Comparison of ENCODE assay signal across 12 cellular contexts in genomic region chr1:67135354-67135753, GRCh38. TPM values are rescaled to one million over a fixed set of nuclear protein-coding genes. Genes with fewer than 3 reads are reported as not detected.
A peak's percentile ranks its signal among the peaks of the same experiment; 100 is the strongest.
DNase-seq lines count a peak whose midpoint lies in the region; ATAC-seq, FAIRE-seq and TF ChIP-seq lines count a peak whose summit lies in the region.
"Had no signal": no experiment of that assay in that cellular context is flagged by ENCODE, and none has a peak within 500 bp of the region (broad histone marks: within the 10 kb centered on the region; RNA-seq: fewer than 3 reads in every experiment).

No MANE protein-coding gene starts in this region.

- BruUV-seq in endothelial cell of umbilical vein (replicated peaks; lab: Mats Ljungman, UMichigan) = no TSS peak

- H2AFZ ChIP-seq in endothelial cell of umbilical vein (ENCODE audit: low read depth, low read length) = no peak overlapping the region

- no peaks in the 10 kb centered on the region for H3K79me2 ChIP-seq in endothelial cell of umbilical vein (ENCODE audit: control insufficient read depth, insufficient read depth, low read length)

- H3K4me3 ChIP-seq in endothelial cell of umbilical vein (replicated peaks in 1 of 3; ENCODE audit: insufficient read depth in 1 of 3, low read depth in 1 of 3, low read length in 3 of 3) (no peak overlapping the region), colonic mucosa (no peak overlapping the region)

- peak overlapping the region; percentile 91 for H3K4me2 ChIP-seq in endothelial cell of umbilical vein (ENCODE audit: insufficient read depth, low read length)

- no peaks in the 10 kb centered on the region for H3K36me3 Mint-ChIP-seq in naive thymus-derived CD8-positive, alpha-beta T cell

- peaks cover 6% of the 10 kb centered on the region for H3K4me1 ChIP-seq in endothelial cell of umbilical vein (ENCODE audit: control insufficient read depth, extremely low read depth, insufficient read depth, low read length)
- H3K4me1 ChIP-seq in colonic mucosa = no peaks in the 10 kb centered on the region

- H4K20me1 ChIP-seq in endothelial cell of umbilical vein (replicated peaks; ENCODE audit: control insufficient read depth, extremely low read depth, insufficient read depth, low read length) = no peaks in the 10 kb centered on the region

- H3K27ac Mint-ChIP-seq in naive thymus-derived CD8-positive, alpha-beta T cell = peak overlapping the region in 2 of 10 donors; percentile 46 to 60
- H3K27ac Mint-ChIP-seq: activated T-helper 17 cell treated with anti-CD3 and anti-CD28 coated beads, Interleukin-2, amount 50 U/mL, for 72 hours had no signal

- no peak for ATAC-seq in naive thymus-derived CD8-positive, alpha-beta T cell
- ATAC-seq in HG02759 (IDR thresholded peaks at IDR 0.05; ENCODE audit: unreplicated experiment) = no peak
- ATAC-seq: activated CD4-positive, CD25-positive, alpha-beta regulatory T cell treated with anti-CD3 and anti-CD28 coated beads, Interleukin-2, amount 50 U/mL, for 24 hours; activated T-helper 17 cell treated with anti-CD3 and anti-CD28 coated beads, Interleukin-2, amount 50 U/mL, for 72 hours had no signal

- H3K4me3 Mint-ChIP-seq in naive thymus-derived CD8-positive, alpha-beta T cell = peak overlapping the region in 7 of 10 donors; percentile 78 to 93 (median 84)

- FAIRE-seq in endothelial cell of umbilical vein (lab: Jason Lieb, UNC) = no peak

- H3K9ac ChIP-seq in endothelial cell of umbilical vein (replicated peaks; ENCODE audit: extremely low read depth, insufficient read depth, low read length) = no peak overlapping the region
- H3K9ac ChIP-seq in colonic mucosa (ENCODE audit: low read depth in 2 of 2, low read length in 2 of 2) = no peak overlapping the region

- TF ChIP-seq CTCF in endothelial cell of umbilical vein (IDR thresholded peaks at IDR 0.05; ENCODE audit: extremely low read depth in 1 of 2, insufficient read depth in 1 of 2, low read depth in 1 of 2, low read length in 2 of 2) (no peak), colonic mucosa (IDR thresholded peaks at IDR 0.05) (no peak)

- CTCF ChIA-PET in endothelial cell of umbilical vein (lab: Charles Lee) = interaction anchor here (1.0 to 2.7 kb wide), 3 partner anchors 9 to 30 kb away, joined by 3 to 12 read pairs (median 3); no protein-coding TSS in a partner anchor

- POLR2A ChIA-PET in endothelial cell of umbilical vein (lab: Charles Lee) = interaction anchor here (0.7 kb wide), 1 partner anchor 434 kb away, joined by 8 read pairs; no protein-coding TSS in a partner anchor
- POLR2A ChIA-PET in naive thymus-derived CD8-positive, alpha-beta T cell (lab: Charles Lee) = interaction anchor here (0.7 to 2.6 kb wide), 3 partner anchors 36 to 294 kb away, joined by 3 to 8 read pairs (median 3); partner anchors contain the start of gene SLC35D1

- intact Hi-C loops in endothelial cell of umbilical vein (cut with micrococcal nuclease) = no loop called here
- intact Hi-C loops in colonic mucosa (cut with DNase I) = no loop called here

- no peaks in the 10 kb centered on the region for H3K9me3 Mint-ChIP-seq in naive thymus-derived CD8-positive, alpha-beta T cell
- H3K9me3 Mint-ChIP-seq: activated T-helper 17 cell treated with anti-CD3 and anti-CD28 coated beads, Interleukin-2, amount 50 U/mL, for 72 hours; naive thymus-derived CD4-positive, alpha-beta T cell had no signal

- H3K4me1 Mint-ChIP-seq in naive thymus-derived CD8-positive, alpha-beta T cell = peaks cover 5 to 12% (median 9%) of the 10 kb centered on the region in 4 donors

- H3K27me3 ChIP-seq in endothelial cell of umbilical vein (ENCODE audit: control insufficient read depth in 2 of 2, insufficient read depth in 2 of 2, low read length in 2 of 2) (peaks cover 0 to 6% of the 10 kb centered on the region in 2 experiments), colonic mucosa (no peaks in the 10 kb centered on the region)

- H3K36me3 ChIP-seq in endothelial cell of umbilical vein (ENCODE audit: control insufficient read depth in 2 of 2, extremely low read depth in 1 of 2, insufficient read depth in 2 of 2, low read length in 2 of 2) = no peaks in the 10 kb centered on the region
- H3K36me3 ChIP-seq in colonic mucosa = no peaks in the 10 kb centered on the region

- no peak for TF ChIP-seq POLR2A in endothelial cell of umbilical vein (IDR thresholded peaks at IDR 0.05; ENCODE audit: low read depth, low read length)

- H3K27ac ChIP-seq in endothelial cell of umbilical vein (ENCODE audit: insufficient read depth, low read depth, low read length) (no peak overlapping the region), colonic mucosa (no peak overlapping the region)

- H3K9me3 ChIP-seq in endothelial cell of umbilical vein (replicated peaks; ENCODE audit: control insufficient read depth, insufficient read depth, low read length) (no peaks in the 10 kb centered on the region), colonic mucosa (no peaks in the 10 kb centered on the region)

- no peaks in the 10 kb centered on the region for H3K9me1 ChIP-seq in endothelial cell of umbilical vein (replicated peaks; ENCODE audit: control insufficient read depth, extremely low read depth, insufficient read depth, low read length)

- H3K27me3 Mint-ChIP-seq in naive thymus-derived CD8-positive, alpha-beta T cell = peaks cover 0 to 9% (median 3%) of the 10 kb centered on the region in 5 donors

- DNase-seq in EH (ENCODE audit: low read depth) (peak; percentile 81), MV-4-11 (lab: John Stamatoyannopoulos, UW) (peak; percentile 71), endothelial cell of umbilical vein (ENCODE audit: low read depth, low spot score) (no peak), NCI-H748 (lab: John Stamatoyannopoulos, UW; ENCODE audit: unreplicated experiment) (no peak), glomerular visceral epithelial cell (ENCODE audit: extremely low spot score) (no peak), colonic mucosa (no peak)
- no peak for DNase-seq in naive thymus-derived CD8-positive, alpha-beta T cell
- DNase-seq: SHP77 had no signal

- dilution Hi-C loops in endothelial cell of umbilical vein (cut with MboI; ENCODE audit: extremely low pct_ligation_motif_present, low sequenced_read_pairs) = no loop called here

TF ChIP-seq in endothelial cell of umbilical vein, 7 proteins besides CTCF, POLR2A, EP300 and RAD21:
- no peak for TF ChIP-seq JUN (IDR thresholded peaks at IDR 0.05; ENCODE audit: borderline replicate concordance, insufficient read depth, insufficient read length, low read depth)
- TF ChIP-seq MAX (IDR thresholded peaks at IDR 0.05; ENCODE audit: insufficient read depth, insufficient read length) = no peak
- no peak for TF ChIP-seq POLR2AphosphoS5 (IDR thresholded peaks at IDR 0.05; ENCODE audit: insufficient read depth, low read depth, low read length)

RNA-seq across cellular contexts. Expression of gene C1orf141, which starts 0.6 kb away (rescaled TPM):
- not detected in 2 replicates for total RNA-seq in endothelial cell of umbilical vein
- polyA plus RNA-seq in endothelial cell of umbilical vein = not detected in 2 replicates
- not detected in 2 replicates for polyA plus RNA-seq in endothelial cell of umbilical vein (2011; cell fraction: cytosol; rRNA removed)
- not detected in 2 replicates for polyA plus RNA-seq in endothelial cell of umbilical vein (2011; cell fraction: nucleus; rRNA removed)
- polyA plus RNA-seq in endothelial cell of umbilical vein (2012) = not detected in 2 replicates
- not detected in 2 replicates for polyA minus RNA-seq in endothelial cell of umbilical vein
- not detected for polyA minus RNA-seq in endothelial cell of umbilical vein (2011; cell fraction: cytosol; rRNA and poly(A)+ RNA removed)
- polyA minus RNA-seq in endothelial cell of umbilical vein (2011; cell fraction: nucleus; rRNA and poly(A)+ RNA removed) = not detected in 2 replicates
- not detected for total RNA-seq in naive thymus-derived CD8-positive, alpha-beta T cell
- polyA plus RNA-seq in naive thymus-derived CD8-positive, alpha-beta T cell = not detected
- not detected for total RNA-seq in colonic mucosa
- total RNA-seq: naive thymus-derived CD4-positive, alpha-beta T cell had no signal
- polyA plus RNA-seq: naive thymus-derived CD4-positive, alpha-beta T cell had no signal

RNA-seq across cellular contexts. Expression of gene IL23R, which starts 30.9 kb away (rescaled TPM):
- total RNA-seq in endothelial cell of umbilical vein (not detected in 2 replicates), colonic mucosa (1 to 10 TPM; 1.2 to 1.3 TPM)
- polyA plus RNA-seq in endothelial cell of umbilical vein = not detected in 2 replicates
- not detected in 2 replicates for polyA plus RNA-seq in endothelial cell of umbilical vein (2011; cell fraction: cytosol; rRNA removed)
- polyA plus RNA-seq in endothelial cell of umbilical vein (2011; cell fraction: nucleus; rRNA removed) = not detected in 2 replicates
- polyA plus RNA-seq in endothelial cell of umbilical vein (2012) = not detected in 2 replicates
- polyA minus RNA-seq in endothelial cell of umbilical vein = not detected in 2 replicates
- polyA minus RNA-seq in endothelial cell of umbilical vein (2011; cell fraction: cytosol; rRNA and poly(A)+ RNA removed) = not detected
- polyA minus RNA-seq in endothelial cell of umbilical vein (2011; cell fraction: nucleus; rRNA and poly(A)+ RNA removed) = not detected in 2 replicates
- total RNA-seq in naive thymus-derived CD8-positive, alpha-beta T cell = not detected
- polyA plus RNA-seq in naive thymus-derived CD8-positive, alpha-beta T cell = not detected

Comparison
In these comparisons a context has a peak if more than half of its experiments do, and no peak if none do; other contexts are left out.
1. DNase-seq: peak in EH (single experiment) and MV-4-11 (single experiment); none in endothelial cell of umbilical vein (single experiment), naive thymus-derived CD8-positive, alpha-beta T cell (0 of 10), NCI-H748 (single experiment), glomerular visceral epithelial cell (single experiment) and colonic mucosa (single experiment).